1 cellular context compared by ENCODE assay signal in the genomic region with DNA sequence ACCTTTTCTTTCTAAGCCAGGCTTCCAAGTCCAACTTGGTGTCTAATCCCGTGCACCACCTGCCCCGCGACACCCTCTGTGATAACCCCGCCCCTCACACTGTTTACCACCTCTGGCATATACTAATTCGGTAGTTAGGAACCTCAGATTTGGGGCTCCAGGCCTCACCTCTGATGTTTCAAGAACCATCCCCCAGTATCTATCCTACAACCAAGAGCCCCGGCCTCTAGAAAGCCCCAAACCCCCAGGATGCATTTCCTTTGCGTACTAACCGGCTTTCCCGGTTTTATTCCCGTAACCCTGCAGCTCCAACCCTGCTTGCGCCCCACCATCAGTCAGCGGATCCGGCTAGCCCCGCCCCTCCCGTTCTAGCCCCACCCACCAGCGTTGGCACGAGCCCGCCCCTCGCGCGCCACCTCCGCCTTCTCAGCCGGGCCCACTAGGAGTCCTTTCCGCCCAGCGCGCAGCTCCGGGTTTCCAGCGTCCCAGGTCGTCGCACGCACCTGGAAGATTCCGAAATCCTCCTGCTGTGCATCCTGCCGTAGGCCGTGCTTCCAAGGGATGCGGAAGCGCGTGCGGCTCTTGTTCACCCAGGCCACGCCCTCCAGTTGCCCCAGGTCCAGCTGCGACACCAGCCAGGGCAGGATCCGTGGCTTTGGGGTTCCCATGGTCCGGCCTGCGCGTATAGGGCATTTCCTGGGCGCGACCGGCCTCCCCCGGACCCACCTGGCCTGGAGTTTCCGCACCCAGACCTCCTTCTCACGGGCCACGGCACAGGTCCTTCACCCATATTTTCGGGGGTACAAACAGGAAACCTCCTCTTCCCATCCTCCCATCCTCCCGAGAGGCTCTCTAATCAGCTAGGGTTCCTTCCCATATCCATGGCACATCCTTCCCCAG.
TF ChIP-seq lines count a peak whose summit lies in the region.

No MANE protein-coding gene starts in this region.

TF ChIP-seq in GM23338, 12 proteins besides CTCF, POLR2A, EP300 and RAD21 (continued from another document):
- TF ChIP-seq, protein P1, sequence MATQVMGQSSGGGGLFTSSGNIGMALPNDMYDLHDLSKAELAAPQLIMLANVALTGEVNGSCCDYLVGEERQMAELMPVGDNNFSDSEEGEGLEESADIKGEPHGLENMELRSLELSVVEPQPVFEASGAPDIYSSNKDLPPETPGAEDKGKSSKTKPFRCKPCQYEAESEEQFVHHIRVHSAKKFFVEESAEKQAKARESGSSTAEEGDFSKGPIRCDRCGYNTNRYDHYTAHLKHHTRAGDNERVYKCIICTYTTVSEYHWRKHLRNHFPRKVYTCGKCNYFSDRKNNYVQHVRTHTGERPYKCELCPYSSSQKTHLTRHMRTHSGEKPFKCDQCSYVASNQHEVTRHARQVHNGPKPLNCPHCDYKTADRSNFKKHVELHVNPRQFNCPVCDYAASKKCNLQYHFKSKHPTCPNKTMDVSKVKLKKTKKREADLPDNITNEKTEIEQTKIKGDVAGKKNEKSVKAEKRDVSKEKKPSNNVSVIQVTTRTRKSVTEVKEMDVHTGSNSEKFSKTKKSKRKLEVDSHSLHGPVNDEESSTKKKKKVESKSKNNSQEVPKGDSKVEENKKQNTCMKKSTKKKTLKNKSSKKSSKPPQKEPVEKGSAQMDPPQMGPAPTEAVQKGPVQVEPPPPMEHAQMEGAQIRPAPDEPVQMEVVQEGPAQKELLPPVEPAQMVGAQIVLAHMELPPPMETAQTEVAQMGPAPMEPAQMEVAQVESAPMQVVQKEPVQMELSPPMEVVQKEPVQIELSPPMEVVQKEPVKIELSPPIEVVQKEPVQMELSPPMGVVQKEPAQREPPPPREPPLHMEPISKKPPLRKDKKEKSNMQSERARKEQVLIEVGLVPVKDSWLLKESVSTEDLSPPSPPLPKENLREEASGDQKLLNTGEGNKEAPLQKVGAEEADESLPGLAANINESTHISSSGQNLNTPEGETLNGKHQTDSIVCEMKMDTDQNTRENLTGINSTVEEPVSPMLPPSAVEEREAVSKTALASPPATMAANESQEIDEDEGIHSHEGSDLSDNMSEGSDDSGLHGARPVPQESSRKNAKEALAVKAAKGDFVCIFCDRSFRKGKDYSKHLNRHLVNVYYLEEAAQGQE (IDR thresholded peaks at IDR 0.05; ENCODE audit: unreplicated experiment) = no peak
- TF ChIP-seq CREB1 (CRISPR knock-in tag; IDR thresholded peaks at IDR 0.05; ENCODE audit: low read depth) = 0 out of 2 replicates have a peak, but pooled peaks have one; percentile 34
- TF ChIP-seq, protein P2, sequence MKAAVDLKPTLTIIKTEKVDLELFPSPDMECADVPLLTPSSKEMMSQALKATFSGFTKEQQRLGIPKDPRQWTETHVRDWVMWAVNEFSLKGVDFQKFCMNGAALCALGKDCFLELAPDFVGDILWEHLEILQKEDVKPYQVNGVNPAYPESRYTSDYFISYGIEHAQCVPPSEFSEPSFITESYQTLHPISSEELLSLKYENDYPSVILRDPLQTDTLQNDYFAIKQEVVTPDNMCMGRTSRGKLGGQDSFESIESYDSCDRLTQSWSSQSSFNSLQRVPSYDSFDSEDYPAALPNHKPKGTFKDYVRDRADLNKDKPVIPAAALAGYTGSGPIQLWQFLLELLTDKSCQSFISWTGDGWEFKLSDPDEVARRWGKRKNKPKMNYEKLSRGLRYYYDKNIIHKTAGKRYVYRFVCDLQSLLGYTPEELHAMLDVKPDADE (IDR thresholded peaks at IDR 0.05) = peak; percentile 66
